In genomic region chr9:41229408-41230401, GRCh38 we compare ENCODE assay signal across 1 cellular context.
TF ChIP-seq lines count a peak whose summit lies in the region.

No MANE protein-coding gene starts in this region.

TF ChIP-seq in HCT116, 20 proteins besides CTCF, POLR2A, EP300 and RAD21 (continued from another document):
- TF ChIP-seq, protein P1, sequence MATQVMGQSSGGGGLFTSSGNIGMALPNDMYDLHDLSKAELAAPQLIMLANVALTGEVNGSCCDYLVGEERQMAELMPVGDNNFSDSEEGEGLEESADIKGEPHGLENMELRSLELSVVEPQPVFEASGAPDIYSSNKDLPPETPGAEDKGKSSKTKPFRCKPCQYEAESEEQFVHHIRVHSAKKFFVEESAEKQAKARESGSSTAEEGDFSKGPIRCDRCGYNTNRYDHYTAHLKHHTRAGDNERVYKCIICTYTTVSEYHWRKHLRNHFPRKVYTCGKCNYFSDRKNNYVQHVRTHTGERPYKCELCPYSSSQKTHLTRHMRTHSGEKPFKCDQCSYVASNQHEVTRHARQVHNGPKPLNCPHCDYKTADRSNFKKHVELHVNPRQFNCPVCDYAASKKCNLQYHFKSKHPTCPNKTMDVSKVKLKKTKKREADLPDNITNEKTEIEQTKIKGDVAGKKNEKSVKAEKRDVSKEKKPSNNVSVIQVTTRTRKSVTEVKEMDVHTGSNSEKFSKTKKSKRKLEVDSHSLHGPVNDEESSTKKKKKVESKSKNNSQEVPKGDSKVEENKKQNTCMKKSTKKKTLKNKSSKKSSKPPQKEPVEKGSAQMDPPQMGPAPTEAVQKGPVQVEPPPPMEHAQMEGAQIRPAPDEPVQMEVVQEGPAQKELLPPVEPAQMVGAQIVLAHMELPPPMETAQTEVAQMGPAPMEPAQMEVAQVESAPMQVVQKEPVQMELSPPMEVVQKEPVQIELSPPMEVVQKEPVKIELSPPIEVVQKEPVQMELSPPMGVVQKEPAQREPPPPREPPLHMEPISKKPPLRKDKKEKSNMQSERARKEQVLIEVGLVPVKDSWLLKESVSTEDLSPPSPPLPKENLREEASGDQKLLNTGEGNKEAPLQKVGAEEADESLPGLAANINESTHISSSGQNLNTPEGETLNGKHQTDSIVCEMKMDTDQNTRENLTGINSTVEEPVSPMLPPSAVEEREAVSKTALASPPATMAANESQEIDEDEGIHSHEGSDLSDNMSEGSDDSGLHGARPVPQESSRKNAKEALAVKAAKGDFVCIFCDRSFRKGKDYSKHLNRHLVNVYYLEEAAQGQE (IDR thresholded peaks at IDR 0.05; ENCODE audit: low read depth): no peak
- TF ChIP-seq ZFX (IDR thresholded peaks at IDR 0.05) (no peak), EGR1 (IDR thresholded peaks at IDR 0.05; ENCODE audit: low read depth) (no peak), FOSL1 (IDR thresholded peaks at IDR 0.05; ENCODE audit: low read depth) (no peak), SRF (IDR thresholded peaks at IDR 0.05; ENCODE audit: low read depth) (no peak), JUND (IDR thresholded peaks at IDR 0.05) (no peak), CBX3 (IDR thresholded peaks at IDR 0.05; ENCODE audit: low read depth) (no peak)
TF ChIP-seq in HCT116: peak in this region for 0.
